Comparison of ENCODE assay signal across 8 cellular contexts in the genomic region with DNA sequence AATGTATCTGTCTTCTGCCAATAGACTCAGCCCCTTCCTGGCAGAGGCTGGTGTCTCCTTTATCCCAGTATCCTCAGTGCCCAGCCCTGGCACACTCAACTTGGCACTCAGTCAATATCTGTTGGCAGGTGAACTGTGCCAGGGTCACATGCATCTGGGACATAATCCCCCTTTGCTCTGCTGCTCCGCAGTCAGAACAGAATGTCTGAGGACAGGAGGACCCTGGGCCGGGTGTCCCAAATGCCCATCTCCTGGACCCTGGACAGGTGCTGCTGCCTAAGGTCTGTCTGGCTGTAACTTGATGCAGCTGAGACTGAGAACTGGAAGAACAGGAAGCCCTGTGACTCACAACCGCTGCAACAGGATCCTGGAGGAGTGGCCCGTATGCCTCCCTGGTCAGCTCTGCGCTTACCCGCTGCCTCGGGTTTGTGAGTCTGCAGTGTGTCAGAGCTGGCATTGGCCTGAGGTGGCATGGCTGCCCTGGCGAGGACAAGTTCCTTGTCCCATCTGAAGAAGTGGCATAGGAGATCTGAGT. TPM values are rescaled to one million over a fixed set of nuclear protein-coding genes. Genes with fewer than 3 reads are reported as not detected.
DNase-seq lines count a peak whose midpoint lies in the region; ATAC-seq and TF ChIP-seq lines count a peak whose summit lies in the region.

No MANE protein-coding gene starts in this region.

- H3K36me3 ChIP-seq in right atrium auricular region, result no peaks in the 10 kb centered on the region

- H3K4me3 ChIP-seq in right atrium auricular region, result no peak overlapping the region
- no peak overlapping the region for H3K4me3 ChIP-seq in skeletal muscle cell (ENCODE audit: low read depth, low read length)

- no peak overlapping the region for H3K4me3 Mint-ChIP-seq in activated naive CD8-positive, alpha-beta T cell treated with anti-CD3 and anti-CD28 coated beads, Interleukin-2, amount 50 U/mL, for 24 hours

- ATAC-seq in activated naive CD8-positive, alpha-beta T cell treated with anti-CD3 and anti-CD28 coated beads, Interleukin-2, amount 50 U/mL, for 24 hours, result peak; percentile 11
- ATAC-seq in GM19328 (IDR thresholded peaks at IDR 0.05; ENCODE audit: unreplicated experiment), result no peak

- H3K27me3 ChIP-seq in right atrium auricular region, result no peaks in the 10 kb centered on the region

- DNase-seq in NCI-H2107 treated with DMSO at 0.1 percent for 48 hours (lab: John Stamatoyannopoulos, UW; ENCODE audit: unreplicated experiment) (peak; percentile 83), NCI-H2107 (lab: John Stamatoyannopoulos, UW) (no peak), NOMO-1 treated with dmso at 0.1 percent for 144 hours (lab: John Stamatoyannopoulos, UW; ENCODE audit: unreplicated experiment) (peak; percentile 44), right atrium auricular region (ENCODE audit: low spot score) (peak; percentile 82), skeletal muscle cell (ENCODE audit: low read depth) (peak; percentile 68), erythroblast (lab: John Stamatoyannopoulos, UW) (no peak)
- DNase-seq in activated naive CD8-positive, alpha-beta T cell treated with anti-CD3 and anti-CD28 coated beads, Interleukin-2, amount 50 U/mL, for 24 hours, result no peak

- no peaks in the 10 kb centered on the region for H3K9me3 ChIP-seq in right atrium auricular region

- H3K27me3 Mint-ChIP-seq in activated naive CD8-positive, alpha-beta T cell treated with anti-CD3 and anti-CD28 coated beads, Interleukin-2, amount 50 U/mL, for 24 hours, result no peaks in the 10 kb centered on the region

- peaks cover 96% of the 10 kb centered on the region for H3K4me1 Mint-ChIP-seq in activated naive CD8-positive, alpha-beta T cell treated with anti-CD3 and anti-CD28 coated beads, Interleukin-2, amount 50 U/mL, for 24 hours

- TF ChIP-seq POLR2A in erythroblast (IDR thresholded peaks at IDR 0.05; ENCODE audit: low read length), result no peak

- H3K27ac Mint-ChIP-seq in activated naive CD8-positive, alpha-beta T cell treated with anti-CD3 and anti-CD28 coated beads, Interleukin-2, amount 50 U/mL, for 24 hours, result no peak overlapping the region

- no peak for TF ChIP-seq CTCF in right atrium auricular region (IDR thresholded peaks at IDR 0.05)

- H3K27ac ChIP-seq in right atrium auricular region, result peak overlapping the region; percentile 79 to 83

- H3K9me3 Mint-ChIP-seq in activated naive CD8-positive, alpha-beta T cell treated with anti-CD3 and anti-CD28 coated beads, Interleukin-2, amount 50 U/mL, for 24 hours, result no peaks in the 10 kb centered on the region

- peaks cover 0 to 69% of the 10 kb centered on the region in 2 donors for H3K4me1 ChIP-seq in right atrium auricular region

- H3K36me3 Mint-ChIP-seq in activated naive CD8-positive, alpha-beta T cell treated with anti-CD3 and anti-CD28 coated beads, Interleukin-2, amount 50 U/mL, for 24 hours (ENCODE audit: low read depth), result peaks cover 53% of the 10 kb centered on the region

RNA-seq across cellular contexts. Expression of gene HK2, which starts 11.4 kb away (rescaled TPM):
- 1 to 10 TPM; 3.4 to 8.1 TPM for total RNA-seq in right atrium auricular region

Comparison
In these comparisons a context has a peak if more than half of its experiments do, and no peak if none do; other contexts are left out.
1. DNase-seq: peak in NCI-H2107 treated with DMSO at 0.1 percent for 48 hours (single experiment), NOMO-1 treated with dmso at 0.1 percent for 144 hours (single experiment), right atrium auricular region (single experiment) and skeletal muscle cell (single experiment); none in NCI-H2107 (single experiment), activated naive CD8-positive, alpha-beta T cell treated with anti-CD3 and anti-CD28 coated beads, Interleukin-2, amount 50 U/mL, for 24 hours (single experiment) and erythroblast (0 of 2).